ENCODE assay signal across 1 cellular context in genomic region chr15:70869346-70869745, GRCh38.
TF ChIP-seq lines count a peak whose summit lies in the region.

No MANE protein-coding gene starts in this region.

TF ChIP-seq in GM12878, 131 proteins besides CTCF, POLR2A, EP300 and RAD21:
- TF ChIP-seq RFX5 (IDR thresholded peaks at IDR 0.05; ENCODE audit: low read depth, low read length), result no peak
- no peak for TF ChIP-seq POLR2AphosphoS5 (IDR thresholded peaks at IDR 0.05; ENCODE audit: low read length)
- no peak for TF ChIP-seq CEBPB (IDR thresholded peaks at IDR 0.05; ENCODE audit: borderline replicate concordance in 1 of 2, low read depth in 2 of 2, low read length in 2 of 2)
- TF ChIP-seq HDGF (IDR thresholded peaks at IDR 0.05), result no peak
- TF ChIP-seq CHD1 (IDR thresholded peaks at IDR 0.05; ENCODE audit: low read depth, low read length), result no peak
- no peak for TF ChIP-seq RUNX3 (IDR thresholded peaks at IDR 0.05; ENCODE audit: low read length)
- no peak for TF ChIP-seq TBL1XR1 (IDR thresholded peaks at IDR 0.05; ENCODE audit: low read depth, low read length)
- TF ChIP-seq ZBTB40 (IDR thresholded peaks at IDR 0.05; ENCODE audit: borderline replicate concordance), result no peak
- TF ChIP-seq MEF2A (IDR thresholded peaks at IDR 0.05; ENCODE audit: insufficient read depth, low read depth, low read length), result no peak
- no peak for TF ChIP-seq BMI1 (IDR thresholded peaks at IDR 0.05; ENCODE audit: borderline replicate concordance)
- no peak for TF ChIP-seq NR2C1 (IDR thresholded peaks at IDR 0.05)
- no peak for TF ChIP-seq RB1 (IDR thresholded peaks at IDR 0.05; ENCODE audit: borderline replicate concordance)
- no peak for TF ChIP-seq NR2C2 (IDR thresholded peaks at IDR 0.05; ENCODE audit: borderline replicate concordance, control insufficient read depth, insufficient read length, low read depth)
- no peak for TF ChIP-seq RELA (IDR thresholded peaks at IDR 0.05; ENCODE audit: borderline replicate concordance, partially characterized antibody)
- no peak for TF ChIP-seq CBX5 (IDR thresholded peaks at IDR 0.05; ENCODE audit: low read depth)
- no peak for TF ChIP-seq HDAC6 (IDR thresholded peaks at IDR 0.05; ENCODE audit: unreplicated experiment)
- no peak for TF ChIP-seq SMC3 (IDR thresholded peaks at IDR 0.05; ENCODE audit: borderline replicate concordance, low read length)
- no peak for TF ChIP-seq STAT1 (conservative IDR thresholded peaks at IDR 0.05)
- no peak for TF ChIP-seq IRF3 (IDR thresholded peaks at IDR 0.05)
- no peak for TF ChIP-seq BCL11A (IDR thresholded peaks at IDR 0.05; ENCODE audit: low read depth, low read length)
TF ChIP-seq in GM12878: peak in this region for 0.
